10 cellular contexts compared by ENCODE assay signal in the genomic region with DNA sequence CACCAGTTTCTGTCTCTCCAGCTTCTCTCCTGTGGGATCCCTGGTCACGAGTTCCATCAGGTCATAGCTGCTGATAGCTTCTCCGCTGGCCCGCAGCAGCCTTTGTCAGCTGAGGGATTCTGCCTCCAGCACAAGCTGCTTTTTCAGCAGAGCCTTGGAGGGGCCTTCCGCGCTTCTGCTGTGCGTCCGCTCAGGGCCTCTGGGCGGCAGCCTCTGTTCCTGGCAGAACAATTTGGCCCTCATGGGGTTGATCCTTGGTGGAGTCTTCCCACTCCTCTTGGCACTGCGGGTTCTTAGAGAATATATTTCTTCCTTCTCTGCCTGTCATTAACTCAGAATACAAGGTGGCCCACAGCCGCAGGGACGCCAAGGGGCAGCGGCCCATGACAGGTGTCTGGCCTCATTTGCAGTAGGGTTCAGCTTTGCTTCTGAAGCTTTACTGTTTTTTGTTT.
DNase-seq lines count a peak whose midpoint lies in the region; ATAC-seq, FAIRE-seq and TF ChIP-seq lines count a peak whose summit lies in the region.
"Had no signal": no experiment of that assay in that cellular context is flagged by ENCODE, and none has a peak within 500 bp of the region (broad histone marks: within the 10 kb centered on the region; RNA-seq: fewer than 3 reads in every experiment).

No MANE protein-coding gene starts in this region.

- POLR2A ChIA-PET in MCF 10A (lab: Yijun Ruan, JAX) = interaction anchor here (0.7 kb wide), 1 partner anchor 295 kb away, joined by 3 read pairs; no protein-coding TSS in a partner anchor

- DNase-seq in breast epithelium (ENCODE audit: low spot score in 2 of 2) = peak; percentile 32 to 43
- no peak for DNase-seq in MCF 10A (ENCODE audit: unreplicated experiment)
- no peak for DNase-seq in foreskin keratinocyte
- peak; percentile 25 for DNase-seq in neural progenitor cell (ENCODE audit: low spot score)
- no peak for DNase-seq in frontal cortex (ENCODE audit: low spot score in 2 of 2)
- DNase-seq in GM12891 (ENCODE audit: insufficient read length, low spot score) = no peak
- DNase-seq in stimulated activated CD4-positive, alpha-beta T cell treated with anti-CD3 and anti-CD28 coated beads, Interleukin-4, amount 100 ng/mL, for 1 hour = no peak
- no peak for DNase-seq in cerebellar nuclear complex (lab: John Stamatoyannopoulos, UW)
- DNase-seq: SW 1271 had no signal

- FAIRE-seq in frontal cortex (lab: Jason Lieb, UNC) (no peak), GM12891 (lab: Jason Lieb, UNC) (no peak)
- FAIRE-seq: islet of Langerhans had no signal

- TF ChIP-seq POLR2A in breast epithelium (IDR thresholded peaks at IDR 0.05) (no peak), GM12891 (IDR thresholded peaks at IDR 0.05; ENCODE audit: low read depth, low read length) (no peak)

- H3K4me1 ChIP-seq in breast epithelium (peaks cover 3 to 16% of the 10 kb centered on the region in 2 donors), foreskin keratinocyte (peaks cover 5% of the 10 kb centered on the region), neural progenitor cell (no peaks in the 10 kb centered on the region)

- peaks cover 12% of the 10 kb centered on the region for H3K4me1 Mint-ChIP-seq in MCF 10A (ENCODE audit: insufficient read depth, unreplicated experiment)
- peaks cover 12% of the 10 kb centered on the region for H3K4me1 Mint-ChIP-seq in neural progenitor cell

- H3K79me2 ChIP-seq in neural progenitor cell (ENCODE audit: low read depth) = no peaks in the 10 kb centered on the region

- no peaks in the 10 kb centered on the region for H3K9me3 Mint-ChIP-seq in MCF 10A (ENCODE audit: unreplicated experiment)
- no peaks in the 10 kb centered on the region for H3K9me3 Mint-ChIP-seq in neural progenitor cell

- H2AFZ ChIP-seq in neural progenitor cell (replicated peaks) = no peak overlapping the region

- H3K4me3 Mint-ChIP-seq in MCF 10A (ENCODE audit: unreplicated experiment) = no peak overlapping the region
- no peak overlapping the region for H3K4me3 Mint-ChIP-seq in neural progenitor cell

- peak overlapping the region; percentile 62 to 79 for H3K27ac ChIP-seq in breast epithelium
- no peak overlapping the region for H3K27ac ChIP-seq in foreskin keratinocyte
- H3K27ac ChIP-seq in neural progenitor cell = no peak overlapping the region

- H3K27me3 Mint-ChIP-seq in MCF 10A (ENCODE audit: insufficient read depth, unreplicated experiment) = no peaks in the 10 kb centered on the region
- peaks cover 8% of the 10 kb centered on the region for H3K27me3 Mint-ChIP-seq in neural progenitor cell (ENCODE audit: insufficient read depth, low read depth)

- CTCF ChIA-PET in MCF 10A (lab: Yijun Ruan, JAX) = interaction anchor here (0.6 to 0.8 kb wide), 2 partner anchors 148 to 861 kb away, joined by 3 read pairs; no protein-coding TSS in a partner anchor

- H3K4me2 ChIP-seq in neural progenitor cell = no peak overlapping the region

- H3K36me3 ChIP-seq in breast epithelium = no peaks in the 10 kb centered on the region
- H3K36me3 ChIP-seq in neural progenitor cell = no peaks in the 10 kb centered on the region

- H4K20me1 ChIP-seq in neural progenitor cell (ENCODE audit: low read depth) = peaks cover 21% of the 10 kb centered on the region

- BruUV-seq in MCF 10A (replicated peaks; lab: Mats Ljungman, UMichigan) = no TSS peak

- TF ChIP-seq CTCF in breast epithelium (IDR thresholded peaks at IDR 0.05) = no peak
- TF ChIP-seq CTCF in MCF 10A (IDR thresholded peaks at IDR 0.05; ENCODE audit: unreplicated experiment) = no peak
- peak; percentile 2 for TF ChIP-seq CTCF in foreskin keratinocyte (conservative IDR thresholded peaks at IDR 0.05)
- peak; percentile 3 for TF ChIP-seq CTCF in neural progenitor cell (IDR thresholded peaks at IDR 0.05)

- H3K9me3 ChIP-seq in breast epithelium (no peaks in the 10 kb centered on the region), neural progenitor cell (ENCODE audit: low read depth) (no peaks in the 10 kb centered on the region)

- peaks cover 53% of the 10 kb centered on the region for H3K36me3 Mint-ChIP-seq in MCF 10A (ENCODE audit: insufficient read depth, unreplicated experiment)
- H3K36me3 Mint-ChIP-seq in neural progenitor cell = peaks cover 43% of the 10 kb centered on the region

- ATAC-seq in foreskin keratinocyte = no peak

- peak overlapping the region; percentile 33 to 60 (median 39) for H3K4me3 ChIP-seq in breast epithelium
- H3K4me3 ChIP-seq in neural progenitor cell = no peak overlapping the region

- H3K9ac ChIP-seq in neural progenitor cell = no peak overlapping the region

- intact Hi-C loops in breast epithelium (cut with DNase I; ENCODE audit: low total_unique reads) = no loop called here
- intact Hi-C loops in MCF 10A (cut with micrococcal nuclease) = no loop called here

- H3K27me3 ChIP-seq in breast epithelium = no peaks in the 10 kb centered on the region
- H3K27me3 ChIP-seq in foreskin keratinocyte = no peaks in the 10 kb centered on the region
- no peaks in the 10 kb centered on the region for H3K27me3 ChIP-seq in neural progenitor cell

- no peaks in the 10 kb centered on the region for H3F3A ChIP-seq in neural progenitor cell (ENCODE audit: low read depth)

- H3K27ac Mint-ChIP-seq in MCF 10A (ENCODE audit: low read depth, unreplicated experiment) = no peak overlapping the region
- H3K27ac Mint-ChIP-seq in neural progenitor cell = no peak overlapping the region

TF ChIP-seq in GM12891, 5 proteins besides CTCF, POLR2A, EP300 and RAD21:
- TF ChIP-seq SPI1 (IDR thresholded peaks at IDR 0.05; ENCODE audit: low read depth, low read length) = no peak

Comparison
In these comparisons a context has a peak if more than half of its experiments do, and no peak if none do; other contexts are left out.
1. DNase-seq: peak in breast epithelium (2 of 2) and neural progenitor cell (single experiment); none in MCF 10A (single experiment), foreskin keratinocyte (0 of 2), frontal cortex (0 of 2), GM12891 (single experiment), stimulated activated CD4-positive, alpha-beta T cell treated with anti-CD3 and anti-CD28 coated beads, Interleukin-4, amount 100 ng/mL, for 1 hour (single experiment) and cerebellar nuclear complex (0 of 2).
2. H3K27ac ChIP-seq: peak in breast epithelium (2 of 2); none in foreskin keratinocyte (single experiment) and neural progenitor cell (single experiment).
3. CTCF ChIP-seq: peak in foreskin keratinocyte (single experiment) and neural progenitor cell (single experiment); none in breast epithelium (0 of 3) and MCF 10A (single experiment).